9 cellular contexts compared by ENCODE assay signal in genomic region chr12:49548822-49549648, GRCh38. TPM values are rescaled to one million over a fixed set of nuclear protein-coding genes. Genes with fewer than 3 reads are reported as not detected.
DNase-seq lines count a peak whose midpoint lies in the region; ATAC-seq and TF ChIP-seq lines count a peak whose summit lies in the region.
"Had no signal": no experiment of that assay in that cellular context is flagged by ENCODE, and none has a peak within 500 bp of the region (broad histone marks: within the 10 kb centered on the region; RNA-seq: fewer than 3 reads in every experiment).

No MANE protein-coding gene starts in this region.

- H3K9me3 Mint-ChIP-seq in CD8-positive, alpha-beta memory T cell: no peaks in the 10 kb centered on the region
- no peaks in the 10 kb centered on the region for H3K9me3 Mint-ChIP-seq in T-cell
- peaks cover 2% of the 10 kb centered on the region for H3K9me3 Mint-ChIP-seq in neural progenitor cell

- H3K79me2 ChIP-seq in neural progenitor cell (ENCODE audit: low read depth): no peaks in the 10 kb centered on the region

- H3K36me3 Mint-ChIP-seq in CD8-positive, alpha-beta memory T cell: no peaks in the 10 kb centered on the region
- H3K36me3 Mint-ChIP-seq in T-cell (no peaks in the 10 kb centered on the region), neural progenitor cell (peaks cover 2% of the 10 kb centered on the region)

- peak overlapping the region in 3 of 8 donors; percentile 3 to 57 (median 37) for H3K27ac Mint-ChIP-seq in CD8-positive, alpha-beta memory T cell
- H3K27ac Mint-ChIP-seq in T-cell (peak overlapping the region; percentile 57 to 79), neural progenitor cell (no peak overlapping the region)

- CTCF ChIA-PET in CD8-positive, alpha-beta memory T cell (lab: Charles Lee): interaction anchor here (1.0 to 1.7 kb wide), 3 partner anchors 31 to 190 kb away, joined by 3 to 5 read pairs (median 3); no protein-coding TSS in a partner anchor
- CTCF ChIA-PET in T-cell (lab: Charles Lee): interaction anchor here in 1 of 2 donors (0.5 to 0.6 kb wide), 2 partner anchors 211 to 402 kb away, joined by 3 to 4 read pairs; no protein-coding TSS in a partner anchor

- TF ChIP-seq CTCF in epithelial cell of proximal tubule (conservative IDR thresholded peaks at IDR 0.05; ENCODE audit: low read depth, low read length): peak; percentile 11
- peak; percentile 56 for TF ChIP-seq CTCF in neural progenitor cell (IDR thresholded peaks at IDR 0.05)

- peak in 1 of 5 donors; percentile 46 for DNase-seq in CD8-positive, alpha-beta memory T cell
- peak in 11 of 34 experiments; percentile 19 to 43 (median 30) for DNase-seq in T-cell
- no peak for DNase-seq in epithelial cell of proximal tubule (ENCODE audit: low read depth)
- DNase-seq in neural progenitor cell (ENCODE audit: low spot score): peak; percentile 75
- no peak for DNase-seq in NCI-H1436 (lab: John Stamatoyannopoulos, UW)
- no peak for DNase-seq in NCI-H2171 treated with DMSO at 0.1 percent for 48 hours (lab: John Stamatoyannopoulos, UW)
- DNase-seq in superior temporal gyrus (ENCODE audit: extremely low spot score): no peak

- no peak overlapping the region for H3K27ac ChIP-seq in CD8-positive, alpha-beta memory T cell (ENCODE audit: low read depth, low read length)
- H3K27ac ChIP-seq in neural progenitor cell: no peak overlapping the region

- POLR2A ChIA-PET in CD8-positive, alpha-beta memory T cell (lab: Charles Lee): no interaction called here
- POLR2A ChIA-PET in T-cell (lab: Charles Lee): no interaction called here

- H3K4me3 Mint-ChIP-seq in CD8-positive, alpha-beta memory T cell: peak overlapping the region; percentile 56 to 77 (median 73)
- H3K4me3 Mint-ChIP-seq in T-cell: peak overlapping the region; percentile 74 to 76 (median 75)
- H3K4me3 Mint-ChIP-seq in neural progenitor cell: no peak overlapping the region

- H3K27me3 ChIP-seq in CD8-positive, alpha-beta memory T cell (ENCODE audit: insufficient read depth, low read length, poor library complexity, severe bottlenecking): peaks cover 9% of the 10 kb centered on the region
- peaks cover 88% of the 10 kb centered on the region for H3K27me3 ChIP-seq in neural progenitor cell

- ATAC-seq in T-cell (replicated peaks in 1 of 4) (peak; percentile 52 to 64 (median 58)), GM18517 (IDR thresholded peaks at IDR 0.05; ENCODE audit: unreplicated experiment) (no peak)

- no peaks in the 10 kb centered on the region for H4K20me1 ChIP-seq in neural progenitor cell (ENCODE audit: low read depth)

- H3K9me3 ChIP-seq in CD8-positive, alpha-beta memory T cell (ENCODE audit: low read length): no peaks in the 10 kb centered on the region
- no peaks in the 10 kb centered on the region for H3K9me3 ChIP-seq in neural progenitor cell (ENCODE audit: low read depth)

- peaks cover 19 to 20% of the 10 kb centered on the region in 2 donors for H3K27me3 Mint-ChIP-seq in CD8-positive, alpha-beta memory T cell
- H3K27me3 Mint-ChIP-seq in T-cell: peaks cover 0 to 30% of the 10 kb centered on the region in 2 donors
- peaks cover 25% of the 10 kb centered on the region for H3K27me3 Mint-ChIP-seq in neural progenitor cell (ENCODE audit: insufficient read depth, low read depth)

- peaks cover 6 to 17% (median 6%) of the 10 kb centered on the region in 3 donors for H3K4me1 Mint-ChIP-seq in CD8-positive, alpha-beta memory T cell
- peaks cover 7 to 15% (median 9%) of the 10 kb centered on the region in 3 donors for H3K4me1 Mint-ChIP-seq in T-cell
- H3K4me1 Mint-ChIP-seq in neural progenitor cell: peaks cover 19% of the 10 kb centered on the region

- peak overlapping the region; percentile 70 for H3K4me2 ChIP-seq in neural progenitor cell

- no peaks in the 10 kb centered on the region for H3K36me3 ChIP-seq in CD8-positive, alpha-beta memory T cell (ENCODE audit: insufficient read depth, low read length)
- no peaks in the 10 kb centered on the region for H3K36me3 ChIP-seq in neural progenitor cell

- peak overlapping the region; percentile 42 for H3K4me3 ChIP-seq in CD8-positive, alpha-beta memory T cell (ENCODE audit: low read length)
- H3K4me3 ChIP-seq in epithelial cell of proximal tubule (ENCODE audit: low read depth, low read length): no peak overlapping the region
- peak overlapping the region; percentile 29 for H3K4me3 ChIP-seq in neural progenitor cell

- H3F3A ChIP-seq in neural progenitor cell (ENCODE audit: low read depth): peaks cover 6% of the 10 kb centered on the region

- H3K9ac ChIP-seq in neural progenitor cell: no peak overlapping the region

- H2AFZ ChIP-seq in neural progenitor cell (replicated peaks): peak overlapping the region; percentile 99

- peaks cover 9% of the 10 kb centered on the region for H3K4me1 ChIP-seq in CD8-positive, alpha-beta memory T cell (ENCODE audit: insufficient read depth, low read length)
- peaks cover 11% of the 10 kb centered on the region for H3K4me1 ChIP-seq in neural progenitor cell

RNA-seq across cellular contexts. Expression of gene KCNH3, which starts 10.2 kb away (rescaled TPM):
- total RNA-seq in CD8-positive, alpha-beta memory T cell: 1 to 10 TPM; 2.5 to 3.1 TPM
- 1.4 TPM for polyA plus RNA-seq in CD8-positive, alpha-beta memory T cell
- 1 to 10 TPM; 3.4 to 8.0 (median 5.5) TPM for total RNA-seq in T-cell
- 0.07 and 0.12 TPM in 2 replicates for total RNA-seq in epithelial cell of proximal tubule
- 0.19 TPM in 1 of 2 replicates, not detected in the other for total RNA-seq in neural progenitor cell (ENCODE audit: low replicate concordance)
- total RNA-seq: subcutaneous adipose tissue had no signal

RNA-seq across cellular contexts. Expression of gene MCRS1, which starts 18.9 kb away (rescaled TPM):
- total RNA-seq in CD8-positive, alpha-beta memory T cell: 10 to 100 TPM; 89.1 to 96.5 TPM
- 61.6 TPM for polyA plus RNA-seq in CD8-positive, alpha-beta memory T cell
- total RNA-seq in T-cell (10 to 100 TPM; 66.1 to 89.0 (median 85.7) TPM), epithelial cell of proximal tubule (62.4 and 118 TPM in 2 replicates), neural progenitor cell (ENCODE audit: low replicate concordance) (62.4 and 91.5 TPM in 2 replicates)

RNA-seq across cellular contexts. Expression of gene FAM186B, which starts 56.4 kb away (rescaled TPM):
- under 1 TPM; 0.11 to 0.15 TPM for total RNA-seq in CD8-positive, alpha-beta memory T cell
- polyA plus RNA-seq in CD8-positive, alpha-beta memory T cell: not detected
- total RNA-seq in T-cell: under 1 TPM in 4 of 5 donors, not detected in 1; 0.32 to 0.65 (median 0.34) TPM
- total RNA-seq in epithelial cell of proximal tubule: 0.07 TPM in 1 of 2 replicates, not detected in the other
- 0.25 TPM in 1 of 2 replicates, not detected in the other for total RNA-seq in neural progenitor cell (ENCODE audit: low replicate concordance)
